1 cellular context compared by ENCODE assay signal in the genomic region with DNA sequence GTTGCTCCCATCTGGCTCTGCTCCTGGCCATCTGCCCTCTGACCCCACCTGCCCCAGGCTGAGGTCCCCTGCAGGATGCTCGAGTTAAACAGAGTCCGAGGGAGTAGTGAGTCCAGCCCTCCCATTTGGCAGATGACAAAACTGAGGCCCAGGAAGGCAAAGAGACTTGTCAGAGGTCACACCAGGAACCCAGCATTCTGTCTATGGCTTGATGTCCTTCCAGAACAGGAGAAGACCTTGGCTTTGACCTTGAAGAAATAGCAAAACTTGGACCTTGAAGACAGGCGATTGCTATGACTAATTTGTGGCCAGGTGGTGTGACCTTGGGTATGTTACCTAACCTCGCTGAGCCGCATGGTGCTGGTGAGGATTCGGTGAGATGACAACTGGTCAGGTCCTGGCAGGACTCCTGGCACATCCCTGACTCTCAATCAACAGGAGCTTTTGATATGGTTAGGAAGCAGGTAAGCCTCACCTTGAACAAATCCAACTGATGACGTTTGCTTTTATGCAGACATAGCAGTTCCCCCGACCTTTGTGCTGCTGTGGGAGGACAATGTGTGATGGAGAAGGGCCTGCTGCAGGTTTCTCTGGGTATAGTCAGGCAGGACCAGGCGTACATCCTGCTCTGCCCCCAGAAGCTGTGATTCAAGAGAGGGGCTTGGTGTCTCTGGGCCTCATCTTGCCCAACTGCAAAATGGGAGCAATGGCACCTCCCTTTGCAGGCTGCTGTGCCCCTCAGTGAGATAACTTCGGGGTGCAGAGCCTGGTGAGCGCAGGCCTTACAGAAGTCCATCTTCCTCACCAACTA.
TF ChIP-seq lines count a peak whose summit lies in the region.

No MANE protein-coding gene starts in this region.

TF ChIP-seq in H1, 55 proteins besides CTCF, POLR2A, EP300 and RAD21:
- TF ChIP-seq YY1 (IDR thresholded peaks at IDR 0.05; ENCODE audit: low read depth, low read length) (no peak), KDM1A (IDR thresholded peaks at IDR 0.05; ENCODE audit: borderline replicate concordance, low read length) (peak; percentile 49; the same call in 1 of the 2 replicates)
TF ChIP-seq in H1: peak in this region for 1.
